9 cellular contexts compared by ENCODE assay signal in the genomic region with DNA sequence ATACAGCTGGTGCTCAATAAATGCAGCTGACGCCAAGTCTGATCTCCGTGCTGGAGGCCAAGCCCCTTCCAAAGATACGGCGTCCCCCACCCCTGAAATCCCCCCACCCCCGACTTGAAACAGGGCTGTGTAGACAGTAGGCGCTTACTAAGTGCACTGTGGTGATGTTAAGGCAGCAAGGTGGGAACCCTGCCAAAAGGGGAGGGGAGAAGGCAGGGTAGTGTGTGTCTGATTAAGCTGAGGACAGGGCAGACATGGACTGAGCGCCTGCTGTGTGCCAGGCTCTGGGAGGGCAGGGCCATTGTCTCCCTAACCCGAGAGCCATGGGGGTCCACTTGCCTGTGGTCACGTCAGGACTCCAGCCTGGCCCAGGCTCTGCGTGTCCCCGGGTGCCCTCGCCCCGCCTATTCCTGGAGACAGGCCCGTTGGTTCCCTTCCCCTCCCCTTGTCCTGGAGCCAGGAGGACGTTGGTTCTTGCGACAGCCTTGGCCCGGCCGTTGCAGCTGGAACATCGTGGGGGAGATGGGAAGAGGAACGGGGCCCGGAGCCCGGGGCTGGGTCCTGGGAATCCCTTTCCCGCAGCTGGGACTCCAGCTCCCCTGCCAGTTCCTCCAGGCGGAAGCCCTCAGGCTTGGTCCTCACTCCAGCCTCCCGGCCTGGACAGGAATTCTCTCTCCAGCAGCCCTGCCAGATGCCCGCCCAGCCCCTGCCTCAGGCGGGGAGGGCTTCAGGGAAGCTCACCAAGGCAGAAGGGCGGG. TPM values are rescaled to one million over a fixed set of nuclear protein-coding genes. Genes with fewer than 3 reads are reported as not detected.
DNase-seq lines count a peak whose midpoint lies in the region; ATAC-seq and TF ChIP-seq lines count a peak whose summit lies in the region.
"Had no signal": no experiment of that assay in that cellular context is flagged by ENCODE, and none has a peak within 500 bp of the region (broad histone marks: within the 10 kb centered on the region; RNA-seq: fewer than 3 reads in every experiment).

No MANE protein-coding gene starts in this region.

- H3K79me2 ChIP-seq in OCI-LY7 (ENCODE audit: insufficient read depth, low read depth, low read length) = no peaks in the 10 kb centered on the region

- TF ChIP-seq EP300 in upper lobe of left lung (IDR thresholded peaks at IDR 0.05) = peak in 3 of 4 donors; percentile 63 to 91 (median 85)

- H2AFZ ChIP-seq in OCI-LY7 (ENCODE audit: low read length) = no peak overlapping the region

- CTCF ChIA-PET in OCI-LY7 (lab: Charles Lee; ENCODE audit: unreplicated experiment) = no interaction called here

- no peaks in the 10 kb centered on the region for H3K9me2 ChIP-seq in OCI-LY7 (ENCODE audit: insufficient read depth, low read length)

- ATAC-seq in body of pancreas (peak; percentile 95), left lobe of liver (peak; percentile 97), upper lobe of left lung (ENCODE audit: low FRiP score in 2 of 2) (peak; percentile 86 to 92), HG03565 (IDR thresholded peaks at IDR 0.05; ENCODE audit: unreplicated experiment) (no peak)

- no peak overlapping the region for H3K4me2 ChIP-seq in OCI-LY7 (ENCODE audit: low read length)

- peaks cover 20 to 43% (median 31%) of the 10 kb centered on the region in 3 donors for H3K27me3 Mint-ChIP-seq in CD14-positive monocyte (ENCODE audit: low read depth in 3 of 3)

- H4K20me1 ChIP-seq in OCI-LY7 (ENCODE audit: insufficient read depth, low read length) = no peaks in the 10 kb centered on the region; the same call in 1 of the 2 replicates

- TF ChIP-seq CTCF in CD14-positive monocyte (IDR thresholded peaks at IDR 0.05) = no peak
- no peak for TF ChIP-seq CTCF in body of pancreas (IDR thresholded peaks at IDR 0.05)
- TF ChIP-seq CTCF in upper lobe of left lung (IDR thresholded peaks at IDR 0.05) = no peak
- TF ChIP-seq CTCF in OCI-LY7 (conservative IDR thresholded peaks at IDR 0.05; ENCODE audit: low read length) = no peak

- peaks cover 50% of the 10 kb centered on the region for H3K4me1 Mint-ChIP-seq in CD14-positive monocyte

- peak in 2 of 3 donors; percentile 39 to 51 for TF ChIP-seq POLR2A in body of pancreas (IDR thresholded peaks at IDR 0.05)
- TF ChIP-seq POLR2A in upper lobe of left lung (IDR thresholded peaks at IDR 0.05) = peak in 1 of 4 donors; percentile 27

- peak overlapping the region in 2 of 7 donors; percentile 75 to 82 for H3K27ac Mint-ChIP-seq in CD14-positive monocyte

- DNase-seq in CD14-positive monocyte (ENCODE audit: low spot score) = no peak
- peak; percentile 90 for DNase-seq in MV-4-11 (lab: John Stamatoyannopoulos, UW)
- DNase-seq in body of pancreas = peak; percentile 89 to 93 (median 91)
- DNase-seq in left lobe of liver (ENCODE audit: low spot score) = peak; percentile 91
- DNase-seq in upper lobe of left lung = peak; percentile 92 to 93
- DNase-seq in OCI-LY7 (ENCODE audit: low spot score) = no peak
- DNase-seq in NCI-H187 treated with DMSO at 0.1 percent for 48 hours (lab: John Stamatoyannopoulos, UW) = no peak

- WGBS in body of pancreas, 2 donors = 15% methylated on average over 27 of the region's 28 CpGs; no CpG with 5 or more reads in 1 of the 2 donors
- WGBS in upper lobe of left lung, 2 donors = 20 to 39% methylated on average over 11 to 24 of the region's 28 CpGs

- POLR2A ChIA-PET in OCI-LY7 (lab: Charles Lee) = no interaction called here

- H3K36me3 ChIP-seq in body of pancreas (replicated peaks in 1 of 2; ENCODE audit: insufficient read depth in 1 of 2, low read depth in 2 of 2) (no peaks in the 10 kb centered on the region), upper lobe of left lung (no peaks in the 10 kb centered on the region), OCI-LY7 (ENCODE audit: insufficient read depth, low read length) (no peaks in the 10 kb centered on the region)

- no peak overlapping the region for H3K4me3 ChIP-seq in body of pancreas
- H3K4me3 ChIP-seq in upper lobe of left lung = no peak overlapping the region
- H3K4me3 ChIP-seq in OCI-LY7 (ENCODE audit: low read depth, low read length, poor library complexity, severe bottlenecking) = no peak overlapping the region

- H3K4me1 ChIP-seq in body of pancreas (peaks cover 12% of the 10 kb centered on the region), upper lobe of left lung (peaks cover 9 to 29% (median 18%) of the 10 kb centered on the region in 4 donors), OCI-LY7 (ENCODE audit: insufficient read depth, low read length, poor library complexity, severe bottlenecking) (peaks cover 5% of the 10 kb centered on the region)

- H3K27ac ChIP-seq in body of pancreas (peak overlapping the region; percentile 33 to 88 (median 72)), upper lobe of left lung (peak overlapping the region; percentile 68 to 79 (median 76)), OCI-LY7 (ENCODE audit: low read depth, low read length, poor library complexity, severe bottlenecking) (no peak overlapping the region)

- BruUV-seq in OCI-LY7 (replicated peaks; lab: Mats Ljungman, UMichigan) = no TSS peak

- H3K4me3 Mint-ChIP-seq in CD14-positive monocyte = peak overlapping the region; percentile 52 to 59

- H3K9me3 Mint-ChIP-seq in CD14-positive monocyte = peaks cover 0 to 3% (median 0%) of the 10 kb centered on the region in 7 donors

- H3K27me3 ChIP-seq in body of pancreas (peaks cover 0 to 6% of the 10 kb centered on the region in 2 donors), upper lobe of left lung (peaks cover 0 to 23% (median 8%) of the 10 kb centered on the region in 4 donors)

- peaks cover 0 to 2% of the 10 kb centered on the region in 2 donors for H3K36me3 Mint-ChIP-seq in CD14-positive monocyte

- H3K9me3 ChIP-seq in body of pancreas (no peaks in the 10 kb centered on the region), upper lobe of left lung (no peaks in the 10 kb centered on the region), OCI-LY7 (ENCODE audit: low read length) (no peaks in the 10 kb centered on the region)

- intact Hi-C loops in CD14-positive monocyte (cut with micrococcal nuclease) (loop anchor here (5.0 kb wide), 2 partner anchors 33 to 78 kb away; no protein-coding TSS in a partner anchor), body of pancreas (cut with DNase I) (no loop called here), OCI-LY7 (cut with micrococcal nuclease; ENCODE audit: unreplicated experiment) (no loop called here)

RNA-seq across cellular contexts. Expression of gene ELANE, which starts 1.7 kb away (rescaled TPM):
- 1 to 10 TPM; 1.3 to 2.0 TPM for polyA plus RNA-seq in CD14-positive monocyte
- total RNA-seq in body of pancreas (not detected), left lobe of liver (0.58 TPM), upper lobe of left lung (10 to 100 TPM in 1 of 6 donors, 1 to 10 TPM in 2, under 1 TPM in 2, not detected in 1; 0.69 to 11.9 (median 1.3) TPM), OCI-LY7 (2022) (not detected in 2 replicates)
- total RNA-seq in OCI-LY7 (2014; rRNA removed; shearing (Covaris generic)) = not detected in 2 replicates
- total RNA-seq: bronchial epithelial cell had no signal

RNA-seq across cellular contexts. Expression of gene CFD, which starts 9.1 kb away (rescaled TPM):
- 100 to 1,000 TPM; 654 to 862 TPM for polyA plus RNA-seq in CD14-positive monocyte
- total RNA-seq in body of pancreas (100 to 1,000 TPM; 134 to 825 TPM), left lobe of liver (6.1 TPM), upper lobe of left lung (100 to 1,000 TPM; 101 to 393 (median 259) TPM), OCI-LY7 (2022) (not detected in 2 replicates)
- total RNA-seq in OCI-LY7 (2014; rRNA removed; shearing (Covaris generic)) = 0.35 TPM in 1 of 2 replicates, not detected in the other

RNA-seq across cellular contexts. Expression of gene PRTN3, which starts 9.6 kb away (rescaled TPM):
- polyA plus RNA-seq in CD14-positive monocyte = not detected
- total RNA-seq in body of pancreas = under 1 TPM in 1 of 2 donors, not detected in 1; 0.99 TPM
- 0.23 TPM for total RNA-seq in left lobe of liver
- 1 to 10 TPM in 2 of 6 donors, not detected in 4; 1.1 to 9.4 TPM for total RNA-seq in upper lobe of left lung
- not detected in 2 replicates for total RNA-seq in OCI-LY7 (2014; rRNA removed; shearing (Covaris generic))
- total RNA-seq in OCI-LY7 (2022) = not detected in 2 replicates
- total RNA-seq: bronchial epithelial cell had no signal

RNA-seq across cellular contexts. Expression of gene AZU1, which starts 22.8 kb away (rescaled TPM):
- 1 to 10 TPM; 2.7 to 4.3 TPM for polyA plus RNA-seq in CD14-positive monocyte
- total RNA-seq in body of pancreas (under 1 TPM in 1 of 2 donors, not detected in 1; 0.26 TPM), left lobe of liver (0.60 TPM), upper lobe of left lung (10 to 100 TPM in 1 of 6 donors, 1 to 10 TPM in 5; 2.0 to 13.6 (median 5.3) TPM), OCI-LY7 (2022) (not detected in 2 replicates)
- total RNA-seq in OCI-LY7 (2014; rRNA removed; shearing (Covaris generic)) = not detected in 2 replicates
- total RNA-seq: bronchial epithelial cell had no signal

RNA-seq across cellular contexts. Expression of gene PLPPR3, which starts 28.6 kb away (rescaled TPM):
- not detected for polyA plus RNA-seq in CD14-positive monocyte
- total RNA-seq in body of pancreas (not detected), left lobe of liver (not detected), upper lobe of left lung (10 to 100 TPM in 1 of 6 donors, 1 to 10 TPM in 4, under 1 TPM in 1; 0.63 to 14.2 (median 5.6) TPM), OCI-LY7 (2022) (not detected in 2 replicates)
- total RNA-seq in OCI-LY7 (2014; rRNA removed; shearing (Covaris generic)) = not detected in 2 replicates
- total RNA-seq: bronchial epithelial cell had no signal

Comparison
In these comparisons a context has a peak if more than half of its experiments do, and no peak if none do; other contexts are left out.
1. DNase-seq: peak in MV-4-11 (single experiment), body of pancreas (4 of 4), left lobe of liver (single experiment) and upper lobe of left lung (2 of 2); none in CD14-positive monocyte (single experiment), OCI-LY7 (single experiment) and NCI-H187 treated with DMSO at 0.1 percent for 48 hours (single experiment).
2. RNA of gene CFD, which starts 9.1 kb away (total RNA-seq): 134 to 825 TPM in body of pancreas and 101 to 393 TPM in upper lobe of left lung; 6.1 TPM in left lobe of liver (single experiment) and 0.35 TPM in OCI-LY7; every median in the first group is over 10 times any median in the second.
3. intact Hi-C loops: an anchor here in CD14-positive monocyte (5.0 kb wide); none called in body of pancreas and OCI-LY7.